ENCODE assay signal across 14 cellular contexts in genomic region chr1:84541679-84542078, GRCh38. TPM values are rescaled to one million over a fixed set of nuclear protein-coding genes. Genes with fewer than 3 reads are reported as not detected.
DNase-seq lines count a peak whose midpoint lies in the region; ATAC-seq and TF ChIP-seq lines count a peak whose summit lies in the region.
"Had no signal": no experiment of that assay in that cellular context is flagged by ENCODE, and none has a peak within 500 bp of the region (broad histone marks: within the 10 kb centered on the region; RNA-seq: fewer than 3 reads in every experiment).

No MANE protein-coding gene starts in this region.

- no peaks in the 10 kb centered on the region for H3K27me3 Mint-ChIP-seq in osteocyte (ENCODE audit: unreplicated experiment)
- H3K27me3 Mint-ChIP-seq: activated CD4-positive, alpha-beta memory T cell treated with anti-CD3 and anti-CD28 coated beads, Interleukin-2, amount 10 ng/mL, durations not matched to agents 7 days and 5 days; activated naive CD8-positive, alpha-beta T cell had no signal

- peak; percentile 4 for DNase-seq in Ammon's horn (ENCODE audit: low spot score)
- DNase-seq in GM10266 (ENCODE audit: extremely low spot score) = no peak
- peak; percentile 54 for DNase-seq in OCI-M1 (lab: John Stamatoyannopoulos, UW)
- DNase-seq in foreskin keratinocyte = no peak
- no peak for DNase-seq in osteocyte (ENCODE audit: extremely low spot score, unreplicated experiment)
- DNase-seq in stimulated activated CD4-positive, alpha-beta T cell treated with anti-CD3 and anti-CD28 coated beads, Interleukin-12 subunit alpha, Interleukin-12 subunit beta, amount 100 ng/mL, for 4 hours = no peak
- no peak for DNase-seq in GM19240 (ENCODE audit: insufficient read length, low spot score)
- DNase-seq: activated CD4-positive, alpha-beta memory T cell treated with anti-CD3 and anti-CD28 coated beads, Interleukin-2, amount 10 ng/mL, durations not matched to agents 7 days and 5 days; IMR-90; NCI-H774; T-helper 2 cell had no signal

- peaks cover 19% of the 10 kb centered on the region for H3K4me1 Mint-ChIP-seq in osteocyte (ENCODE audit: unreplicated experiment)

- H3K36me3 Mint-ChIP-seq in osteocyte (ENCODE audit: unreplicated experiment) = peaks cover 20% of the 10 kb centered on the region

- TF ChIP-seq CTCF in GM10266 (IDR thresholded peaks at IDR 0.05; ENCODE audit: control insufficient read depth, insufficient read depth, low read depth, missing control alignments) = peak; percentile 15
- peak; percentile 49 for TF ChIP-seq CTCF in foreskin keratinocyte (conservative IDR thresholded peaks at IDR 0.05)
- TF ChIP-seq CTCF in osteocyte (IDR thresholded peaks at IDR 0.05) = no peak

- no peaks in the 10 kb centered on the region for H3K9me3 Mint-ChIP-seq in osteocyte (ENCODE audit: unreplicated experiment)
- H3K9me3 Mint-ChIP-seq: activated CD4-positive, alpha-beta memory T cell treated with anti-CD3 and anti-CD28 coated beads, Interleukin-2, amount 10 ng/mL, durations not matched to agents 7 days and 5 days had no signal

- H3K4me3 Mint-ChIP-seq in osteocyte (ENCODE audit: unreplicated experiment) = no peak overlapping the region
- H3K4me3 Mint-ChIP-seq: activated CD4-positive, alpha-beta memory T cell treated with anti-CD3 and anti-CD28 coated beads, Interleukin-2, amount 10 ng/mL, durations not matched to agents 7 days and 5 days; activated naive CD8-positive, alpha-beta T cell had no signal

- H3K27ac Mint-ChIP-seq in osteocyte (ENCODE audit: unreplicated experiment) = no peak overlapping the region
- H3K27ac Mint-ChIP-seq: activated CD4-positive, alpha-beta memory T cell treated with anti-CD3 and anti-CD28 coated beads, Interleukin-2, amount 10 ng/mL, durations not matched to agents 7 days and 5 days; activated naive CD8-positive, alpha-beta T cell had no signal

- H3K27ac ChIP-seq in foreskin keratinocyte = no peak overlapping the region
- H3K27ac ChIP-seq: thoracic aorta had no signal

- no peaks in the 10 kb centered on the region for H3K4me1 ChIP-seq in foreskin keratinocyte

- ATAC-seq in foreskin keratinocyte (no peak), HG02870 (IDR thresholded peaks at IDR 0.05; ENCODE audit: unreplicated experiment) (no peak)

- no peaks in the 10 kb centered on the region for H3K27me3 ChIP-seq in foreskin keratinocyte

RNA-seq across cellular contexts. Expression of gene CTBS, which starts 32.6 kb away (rescaled TPM):
- total RNA-seq in foreskin keratinocyte (10.9 and 12.8 TPM in 2 replicates), osteocyte (18.3 and 20.2 TPM in 2 replicates)
- 7.1 and 7.9 TPM in 2 replicates for polyA plus RNA-seq in foreskin keratinocyte

RNA-seq across cellular contexts. Expression of gene GNG5, which starts 35.3 kb away (rescaled TPM):
- 112 and 118 TPM in 2 replicates for total RNA-seq in foreskin keratinocyte
- 259 and 270 TPM in 2 replicates for polyA plus RNA-seq in foreskin keratinocyte
- 89.3 and 90.4 TPM in 2 replicates for total RNA-seq in osteocyte

RNA-seq across cellular contexts. Expression of gene SPATA1, which starts 35.5 kb away (rescaled TPM):
- total RNA-seq in foreskin keratinocyte = 0.51 and 0.56 TPM in 2 replicates
- polyA plus RNA-seq in foreskin keratinocyte = 0.21 and 0.37 TPM in 2 replicates
- total RNA-seq in osteocyte = 1.7 and 2.3 TPM in 2 replicates

Comparison
In these comparisons a context has a peak if more than half of its experiments do, and no peak if none do; other contexts are left out.
1. DNase-seq: peak in Ammon's horn (single experiment) and OCI-M1 (single experiment); none in GM10266 (single experiment), foreskin keratinocyte (0 of 2), osteocyte (single experiment), stimulated activated CD4-positive, alpha-beta T cell treated with anti-CD3 and anti-CD28 coated beads, Interleukin-12 subunit alpha, Interleukin-12 subunit beta, amount 100 ng/mL, for 4 hours (single experiment) and GM19240 (single experiment).